19 cellular contexts compared by ENCODE assay signal in the genomic region with DNA sequence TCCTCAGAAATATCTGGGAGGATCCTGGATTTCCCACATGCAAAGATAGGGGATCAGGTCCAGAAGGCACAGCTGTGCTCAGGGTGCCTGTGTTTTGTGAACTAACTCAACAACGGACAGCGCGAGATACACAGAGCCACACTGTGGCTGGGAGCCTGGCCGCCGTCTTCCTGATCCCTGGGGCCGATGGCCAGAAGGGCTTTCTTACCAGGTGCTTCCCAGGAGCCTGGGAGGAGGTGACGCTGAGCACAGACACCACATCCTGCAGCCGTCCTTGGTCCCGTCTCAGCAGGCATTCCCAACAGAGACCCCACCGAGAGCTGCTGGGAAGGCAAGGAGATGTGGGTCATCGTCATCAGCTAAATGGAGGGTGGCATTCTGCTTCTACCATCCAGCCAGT.
DNase-seq lines count a peak whose midpoint lies in the region; ATAC-seq, FAIRE-seq and TF ChIP-seq lines count a peak whose summit lies in the region.
"Had no signal": no experiment of that assay in that cellular context is flagged by ENCODE, and none has a peak within 500 bp of the region (broad histone marks: within the 10 kb centered on the region; RNA-seq: fewer than 3 reads in every experiment).

No MANE protein-coding gene starts in this region.

- peak overlapping the region; percentile 60 for H3K4me2 ChIP-seq in HepG2 (ENCODE audit: low read depth, low read length)

- H3K9me3 ChIP-seq in Caco-2 (no peaks in the 10 kb centered on the region), HepG2 (ENCODE audit: low read length) (no peaks in the 10 kb centered on the region), small intestine (ENCODE audit: control insufficient read depth, low read depth) (no peaks in the 10 kb centered on the region)
- H3K9me3 ChIP-seq: tibial artery had no signal

- H3K4me1 ChIP-seq in Caco-2 (peaks cover 66% of the 10 kb centered on the region), HepG2 (ENCODE audit: insufficient read depth, low read length) (peaks cover 89% of the 10 kb centered on the region), small intestine (ENCODE audit: control insufficient read depth in 2 of 2, insufficient read depth in 1 of 2, low read depth in 1 of 2, low read length in 1 of 2) (peaks cover 0 to 3% of the 10 kb centered on the region in 2 donors)

- H3K27me3 ChIP-seq in Caco-2 (replicated peaks; ENCODE audit: control insufficient read depth, insufficient read depth, low read length): no peaks in the 10 kb centered on the region
- no peaks in the 10 kb centered on the region for H3K27me3 ChIP-seq in HepG2 (ENCODE audit: control insufficient read depth in 1 of 2, insufficient read depth in 2 of 2, low read length in 2 of 2)
- peaks cover 0 to 3% of the 10 kb centered on the region in 2 donors for H3K27me3 ChIP-seq in small intestine (ENCODE audit: control insufficient read depth in 2 of 2, insufficient read depth in 2 of 2, low read length in 2 of 2)

- H3K4me3 ChIP-seq in Caco-2 (ENCODE audit: low read depth, low read length) (no peak overlapping the region), HepG2 (replicated peaks in 1 of 3; ENCODE audit: insufficient read depth in 1 of 3, low read depth in 2 of 3, low read length in 3 of 3) (0 out of 6 replicates have a peak overlapping the region, but pooled peaks of 1 of the 3 experiments have one; percentile 7), small intestine (ENCODE audit: low read depth in 1 of 2, low read length in 2 of 2) (no peak overlapping the region)
- H3K4me3 ChIP-seq: tibial artery had no signal

- peaks cover 5% of the 10 kb centered on the region for H3K79me2 ChIP-seq in HepG2 (ENCODE audit: insufficient read depth, low read length)

- in situ Hi-C loops in HepG2 (cut with HindIII; ENCODE audit: extremely low pct_ligation_motif_present, low pct_unique_long_range_greater_than_20kb): no loop called here
- in situ Hi-C loops in GM13977 (cut with MboI; ENCODE audit: low pct_unique_long_range_greater_than_20kb, low sequenced_read_pairs, unreplicated experiment): no loop called here

- H3K27ac ChIP-seq in HepG2 (ENCODE audit: extremely low read length, insufficient read depth, low read length): peak overlapping the region; percentile 96
- H3K27ac ChIP-seq in small intestine (ENCODE audit: low read depth in 1 of 2, low read length in 1 of 2): peak overlapping the region; percentile 13 to 25
- H3K27ac ChIP-seq: tibial artery had no signal

- H3K36me3 Mint-ChIP-seq in Caco-2 (ENCODE audit: insufficient read depth, unreplicated experiment) (no peaks in the 10 kb centered on the region), brain (no peaks in the 10 kb centered on the region)
- H3K36me3 Mint-ChIP-seq in activated naive CD4-positive, alpha-beta T cell treated with anti-CD3 and anti-CD28 coated beads, Interleukin-2, amount 10 ng/mL, durations not matched to agents 7 days and 5 days: no peaks in the 10 kb centered on the region
- H3K36me3 Mint-ChIP-seq: activated CD4-positive, alpha-beta memory T cell treated with anti-CD3 and anti-CD28 coated beads for 36 hours; memory B cell; natural killer cell treated with Interleukin-12 subunit alpha and Interleukin-12 subunit beta and Interleukin-15 and Interleukin-18, amount 100 ng/mL, for 72 hours had no signal

- TF ChIP-seq CTCF in Caco-2 (IDR thresholded peaks at IDR 0.05; ENCODE audit: insufficient read depth in 1 of 2, low read depth in 1 of 2, low read length in 1 of 2, severe bottlenecking in 1 of 2, unreplicated experiment in 1 of 2) (no peak), brain (conservative IDR thresholded peaks at IDR 0.05) (no peak), HepG2 (CRISPR knock-in tag; IDR thresholded peaks at IDR 0.05) (no peak), GM13977 (IDR thresholded peaks at IDR 0.05; ENCODE audit: extremely low read depth, insufficient read depth, missing control alignments) (no peak)

- POLR2A ChIA-PET in Caco-2 (lab: Charles Lee): interaction anchor here (0.6 kb wide), 2 partner anchors 18 to 192 kb away, joined by 3 to 11 read pairs; no protein-coding TSS in a partner anchor
- POLR2A ChIA-PET in HepG2 (lab: Yijun Ruan, JAX): interaction anchor here (0.9 to 3.6 kb wide), 9 partner anchors 8 to 181 kb away, joined by 3 to 30 read pairs (median 6); no protein-coding TSS in a partner anchor

- TF ChIP-seq EP300 in HepG2 (IDR thresholded peaks at IDR 0.05; ENCODE audit: low read depth in 2 of 2, low read length in 2 of 2) (no peak), HepG2 (CRISPR knock-in tag; IDR thresholded peaks at IDR 0.05; ENCODE audit: borderline replicate concordance) (no peak)

- H3K9me3 Mint-ChIP-seq in Caco-2 (ENCODE audit: unreplicated experiment) (no peaks in the 10 kb centered on the region), brain (peaks cover 0 to 18% (median 4%) of the 10 kb centered on the region in 5 experiments)
- no peaks in the 10 kb centered on the region for H3K9me3 Mint-ChIP-seq in stimulated activated naive CD8-positive, alpha-beta T cell treated with anti-CD3 and anti-CD28 coated beads, Interleukin-15, amount 100 ng/mL, for 72 hours
- H3K9me3 Mint-ChIP-seq in activated naive CD4-positive, alpha-beta T cell treated with anti-CD3 and anti-CD28 coated beads, Interleukin-2, amount 10 ng/mL, durations not matched to agents 7 days and 5 days: peaks cover 5% of the 10 kb centered on the region
- H3K9me3 Mint-ChIP-seq: activated CD4-positive, alpha-beta memory T cell treated with anti-CD3 and anti-CD28 coated beads for 36 hours; activated naive CD4-positive, alpha-beta T cell treated with anti-CD3 and anti-CD28 coated beads for 36 hours had no signal

- H4K20me1 ChIP-seq in HepG2 (ENCODE audit: insufficient read depth, low read length): no peaks in the 10 kb centered on the region

- H3K4me3 Mint-ChIP-seq in Caco-2 (ENCODE audit: unreplicated experiment) (no peak overlapping the region), brain (no peak overlapping the region)
- H3K4me3 Mint-ChIP-seq in stimulated activated naive CD8-positive, alpha-beta T cell treated with anti-CD3 and anti-CD28 coated beads, Interleukin-15, amount 100 ng/mL, for 72 hours: no peak overlapping the region
- H3K4me3 Mint-ChIP-seq in activated naive CD4-positive, alpha-beta T cell treated with anti-CD3 and anti-CD28 coated beads, Interleukin-2, amount 10 ng/mL, durations not matched to agents 7 days and 5 days: no peak overlapping the region
- H3K4me3 Mint-ChIP-seq: activated CD4-positive, alpha-beta memory T cell treated with anti-CD3 and anti-CD28 coated beads for 36 hours; activated naive CD4-positive, alpha-beta T cell treated with anti-CD3 and anti-CD28 coated beads for 36 hours; memory B cell; natural killer cell treated with Interleukin-12 subunit alpha and Interleukin-12 subunit beta and Interleukin-15 and Interleukin-18, amount 100 ng/mL, for 72 hours; T-helper 1 cell treated with Interleukin-12 subunit alpha and Interleukin-12 subunit beta and Interleukin-4 antibody, amounts not matched to agents 30 μg/mL and 1 μg/mL, for 36 hours had no signal

- H3K27ac Mint-ChIP-seq in Caco-2 (ENCODE audit: unreplicated experiment) (peak overlapping the region; percentile 65), brain (peak overlapping the region in 4 of 5 experiments; percentile 43 to 87 (median 54))
- no peak overlapping the region for H3K27ac Mint-ChIP-seq in stimulated activated naive CD8-positive, alpha-beta T cell treated with anti-CD3 and anti-CD28 coated beads, Interleukin-15, amount 100 ng/mL, for 72 hours
- H3K27ac Mint-ChIP-seq in activated naive CD4-positive, alpha-beta T cell treated with anti-CD3 and anti-CD28 coated beads, Interleukin-2, amount 10 ng/mL, durations not matched to agents 7 days and 5 days: no peak overlapping the region
- H3K27ac Mint-ChIP-seq: activated CD4-positive, alpha-beta memory T cell treated with anti-CD3 and anti-CD28 coated beads for 36 hours; activated naive CD4-positive, alpha-beta T cell treated with anti-CD3 and anti-CD28 coated beads for 36 hours; memory B cell; T-helper 1 cell treated with Interleukin-12 subunit alpha and Interleukin-12 subunit beta and Interleukin-4 antibody, amounts not matched to agents 30 μg/mL and 1 μg/mL, for 36 hours had no signal

- no peak for FAIRE-seq in HepG2 (lab: Jason Lieb, UNC)
- no peak for FAIRE-seq in small intestine (lab: Jason Lieb, UNC)
- no peak for FAIRE-seq in GM19239 (lab: Jason Lieb, UNC)

- peak overlapping the region; percentile 64 for H3K9ac ChIP-seq in HepG2 (ENCODE audit: insufficient read depth, low read depth, low read length)

- intact Hi-C loops in Caco-2 (cut with micrococcal nuclease; ENCODE audit: unreplicated experiment): loop anchor here (5.0 kb wide), 1 partner anchor 195 kb away; no protein-coding TSS in a partner anchor
- intact Hi-C loops in HepG2 (cut with micrococcal nuclease; ENCODE audit: unreplicated experiment): loop anchor here (5.0 kb wide), 1 partner anchor 145 kb away; a partner anchor contains a TSS

- H3K27me3 Mint-ChIP-seq in Caco-2 (ENCODE audit: insufficient read depth, unreplicated experiment) (no peaks in the 10 kb centered on the region), brain (peaks cover 10% of the 10 kb centered on the region)
- peaks cover 97% of the 10 kb centered on the region for H3K27me3 Mint-ChIP-seq in stimulated activated naive CD8-positive, alpha-beta T cell treated with anti-CD3 and anti-CD28 coated beads, Interleukin-15, amount 100 ng/mL, for 72 hours
- H3K27me3 Mint-ChIP-seq in activated naive CD4-positive, alpha-beta T cell treated with anti-CD3 and anti-CD28 coated beads, Interleukin-2, amount 10 ng/mL, durations not matched to agents 7 days and 5 days: peaks cover 92% of the 10 kb centered on the region

- no peak for TF ChIP-seq POLR2A in HepG2 (IDR thresholded peaks at IDR 0.05; ENCODE audit: insufficient read depth in 1 of 2, low read depth in 2 of 2, low read length in 2 of 2)

- H2AFZ ChIP-seq in HepG2 (ENCODE audit: low read length): no peak overlapping the region

- ATAC-seq in HepG2: no peak
- ATAC-seq in stimulated activated naive CD8-positive, alpha-beta T cell treated with anti-CD3 and anti-CD28 coated beads, Interleukin-15, amount 100 ng/mL, for 72 hours: no peak
- ATAC-seq: natural killer cell treated with Interleukin-12 subunit alpha and Interleukin-12 subunit beta and Interleukin-15 and Interleukin-18, amount 100 ng/mL, for 72 hours had no signal

- no peak for TF ChIP-seq RAD21 in HepG2 (CRISPR knock-in tag; IDR thresholded peaks at IDR 0.05)

- H3K4me1 Mint-ChIP-seq in Caco-2 (ENCODE audit: low read depth, unreplicated experiment) (peaks cover 40% of the 10 kb centered on the region), brain (peaks cover 97% of the 10 kb centered on the region)
- H3K4me1 Mint-ChIP-seq in stimulated activated naive CD8-positive, alpha-beta T cell treated with anti-CD3 and anti-CD28 coated beads, Interleukin-15, amount 100 ng/mL, for 72 hours: peaks cover 34% of the 10 kb centered on the region
- H3K4me1 Mint-ChIP-seq in activated naive CD4-positive, alpha-beta T cell treated with anti-CD3 and anti-CD28 coated beads, Interleukin-2, amount 10 ng/mL, durations not matched to agents 7 days and 5 days: no peaks in the 10 kb centered on the region

- CTCF ChIA-PET in Caco-2 (lab: Charles Lee) (no interaction called here), HepG2 (lab: Yijun Ruan, JAX; ENCODE audit: low intra/inter-chr PET ratio, low total read pairs) (no interaction called here)
- CTCF ChIA-PET in activated naive CD4-positive, alpha-beta T cell treated with anti-CD3 and anti-CD28 coated beads, Interleukin-2, amount 10 ng/mL, durations not matched to agents 7 days and 5 days (lab: Charles Lee): no interaction called here

- BruUV-seq in Caco-2 (replicated peaks; lab: Mats Ljungman, UMichigan) (no TSS peak), HepG2 (replicated peaks; lab: Mats Ljungman, UMichigan) (no TSS peak)

- H3K36me3 ChIP-seq in Caco-2 (ENCODE audit: control insufficient read depth, insufficient read depth, low read length): no peaks in the 10 kb centered on the region
- no peaks in the 10 kb centered on the region for H3K36me3 ChIP-seq in HepG2 (replicated peaks in 1 of 2; ENCODE audit: control insufficient read depth in 1 of 2, insufficient read depth in 2 of 2, low read length in 2 of 2)
- no peaks in the 10 kb centered on the region for H3K36me3 ChIP-seq in small intestine (ENCODE audit: control insufficient read depth in 2 of 2, insufficient read depth in 2 of 2, low read length in 2 of 2)
- H3K36me3 ChIP-seq: tibial artery had no signal

- 92% methylated on average over 10 of the region's 11 CpGs for WGBS in HepG2 (ENCODE audit: low lambda C conversion rate)
- 85 to 95% (median 87%) methylated on average over 11 of the region's 11 CpGs for WGBS in small intestine, 3 donors

- no peak for DNase-seq in Caco-2
- no peak for DNase-seq in HepG2 (ENCODE audit: low spot score)
- DNase-seq in small intestine: no peak
- DNase-seq in GM13977 (ENCODE audit: low spot score): no peak
- DNase-seq in GM19239 (ENCODE audit: insufficient read length, low spot score): no peak
- no peak for DNase-seq in stimulated activated naive CD8-positive, alpha-beta T cell treated with anti-CD3 and anti-CD28 coated beads, Interleukin-15, amount 100 ng/mL, for 72 hours
- DNase-seq in activated naive CD4-positive, alpha-beta T cell treated with anti-CD3 and anti-CD28 coated beads, Interleukin-2, amount 10 ng/mL, durations not matched to agents 7 days and 5 days: no peak
- DNase-seq: activated CD4-positive, alpha-beta memory T cell treated with anti-CD3 and anti-CD28 coated beads for 36 hours; activated naive CD4-positive, alpha-beta T cell treated with anti-CD3 and anti-CD28 coated beads for 36 hours; activated T-cell treated with anti-CD3 and anti-CD28 coated beads, Interleukin-2, amount 50 U/mL, for 1 hour; erythroblast; HCEC 1CT; NCI-H524; stimulated activated CD4-positive, alpha-beta T cell treated with anti-CD3 and anti-CD28 coated beads, Interleukin-12 subunit alpha, Interleukin-12 subunit beta, amount 100 ng/mL, for 4 hours had no signal

Comparison
In these comparisons a context has a peak if more than half of its experiments do, and no peak if none do; other contexts are left out.
1. H3K27ac Mint-ChIP-seq: peak in Caco-2 (single experiment) and brain (4 of 5); none in stimulated activated naive CD8-positive, alpha-beta T cell treated with anti-CD3 and anti-CD28 coated beads, Interleukin-15, amount 100 ng/mL, for 72 hours (0 of 2) and activated naive CD4-positive, alpha-beta T cell treated with anti-CD3 and anti-CD28 coated beads, Interleukin-2, amount 10 ng/mL, durations not matched to agents 7 days and 5 days (single experiment).